Comparison of ENCODE assay signal across 8 cellular contexts in the genomic region with DNA sequence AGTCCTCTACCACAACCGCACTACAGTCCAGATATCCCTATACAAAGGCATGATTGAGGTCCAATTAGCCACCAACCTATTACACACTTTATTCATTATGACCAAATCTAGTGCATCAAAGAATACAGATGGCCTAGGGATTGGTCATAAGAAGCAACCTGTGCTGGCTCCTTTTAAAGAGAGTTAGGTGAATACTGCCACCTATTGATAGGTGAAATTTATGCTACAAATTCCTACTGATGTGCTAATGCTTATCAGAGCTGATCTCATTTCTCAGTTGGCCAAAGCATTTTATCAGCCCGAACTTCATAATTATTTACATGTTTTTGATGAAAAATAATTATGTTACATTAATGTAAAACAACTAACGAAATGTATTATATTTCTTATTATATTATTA.
A peak's percentile ranks its signal among the peaks of the same experiment; 100 is the strongest.
DNase-seq lines count a peak whose midpoint lies in the region; ATAC-seq and TF ChIP-seq lines count a peak whose summit lies in the region.

No MANE protein-coding gene starts in this region.

- no peaks in the 10 kb centered on the region for H3K9me2 ChIP-seq in SU-DHL-6 (replicated peaks; ENCODE audit: insufficient read depth, low read length)

- intact Hi-C loops in heart left ventricle (cut with DNase I): loop anchor here in 3 of 10 donors (5.0 to 10.0 kb wide), 3 partner anchors 192 to 875 kb away; no protein-coding TSS in a partner anchor

- H3K9me3 ChIP-seq in SU-DHL-6 (ENCODE audit: insufficient read depth, low read length) (no peaks in the 10 kb centered on the region), heart left ventricle (no peaks in the 10 kb centered on the region), smooth muscle cell (replicated peaks; ENCODE audit: low read depth) (no peaks in the 10 kb centered on the region)

- peak; percentile 38 for TF ChIP-seq CTCF in NB4 (IDR thresholded peaks at IDR 0.05; ENCODE audit: low read depth, low read length)
- TF ChIP-seq CTCF in SU-DHL-6 (IDR thresholded peaks at IDR 0.05; ENCODE audit: insufficient read depth, low read length, poor library complexity, severe bottlenecking): peak; percentile 24
- peak; percentile 29 to 59 (median 45) for TF ChIP-seq CTCF in heart left ventricle (IDR thresholded peaks at IDR 0.05)
- TF ChIP-seq CTCF in smooth muscle cell (IDR thresholded peaks at IDR 0.05; ENCODE audit: borderline replicate concordance, insufficient read depth, poor library complexity, severe bottlenecking): peak; percentile 58

- H3K79me2 ChIP-seq in SU-DHL-6 (ENCODE audit: insufficient read depth, low read length) (no peaks in the 10 kb centered on the region), smooth muscle cell (ENCODE audit: low read depth) (no peaks in the 10 kb centered on the region)

- DNase-seq in COLO829 (ENCODE audit: low spot score): peak; percentile 49
- peak; percentile 76 for DNase-seq in NB4 (ENCODE audit: low read depth)
- DNase-seq in heart left ventricle: no peak
- no peak for DNase-seq in smooth muscle cell (lab: John Stamatoyannopoulos, UW; ENCODE audit: unreplicated experiment)
- no peak for DNase-seq in activated CD4-positive, alpha-beta T cell treated with anti-CD3 and anti-CD28 coated beads for 4 hours
- no peak for DNase-seq in activated T-cell treated with anti-CD3 and anti-CD28 coated beads, Interleukin-2, amount 50 U/mL, for 1 hour

- H3K9ac ChIP-seq in SU-DHL-6 (ENCODE audit: low read length): no peak overlapping the region
- no peak overlapping the region for H3K9ac ChIP-seq in smooth muscle cell (ENCODE audit: low read depth)

- no peak overlapping the region for H3K27ac ChIP-seq in SU-DHL-6 (ENCODE audit: low read depth, low read length)
- H3K27ac ChIP-seq in heart left ventricle: no peak overlapping the region
- H3K27ac ChIP-seq in smooth muscle cell (ENCODE audit: low read depth): no peak overlapping the region

- TF ChIP-seq POLR2A in NB4 (IDR thresholded peaks at IDR 0.05; ENCODE audit: extremely low read depth, insufficient read length): no peak
- TF ChIP-seq POLR2A in heart left ventricle (IDR thresholded peaks at IDR 0.05): no peak

- no peaks in the 10 kb centered on the region for H3K36me3 ChIP-seq in SU-DHL-6 (ENCODE audit: low read length)
- H3K36me3 ChIP-seq in heart left ventricle: no peaks in the 10 kb centered on the region
- no peaks in the 10 kb centered on the region for H3K36me3 ChIP-seq in smooth muscle cell (ENCODE audit: low read depth)

- H4K20me1 ChIP-seq in SU-DHL-6 (ENCODE audit: low read depth, low read length) (no peaks in the 10 kb centered on the region), smooth muscle cell (ENCODE audit: low read depth) (no peaks in the 10 kb centered on the region)

- ATAC-seq in GM21529 (IDR thresholded peaks at IDR 0.05; ENCODE audit: unreplicated experiment): peak; percentile 58
- peak in 2 of 4 donors; percentile 54 to 63 for ATAC-seq in heart left ventricle

- no peaks in the 10 kb centered on the region for H3F3A ChIP-seq in SU-DHL-6 (ENCODE audit: insufficient read depth)
- H3F3A ChIP-seq in smooth muscle cell (ENCODE audit: low read depth): no peaks in the 10 kb centered on the region

- H3K4me1 ChIP-seq in heart left ventricle (peaks cover 0 to 7% (median 0%) of the 10 kb centered on the region in 12 donors), smooth muscle cell (ENCODE audit: low read depth) (peaks cover 21% of the 10 kb centered on the region)

- H3K27me3 ChIP-seq in SU-DHL-6 (ENCODE audit: low read length) (no peaks in the 10 kb centered on the region), heart left ventricle (peaks cover 0 to 30% (median 0%) of the 10 kb centered on the region in 9 donors), smooth muscle cell (ENCODE audit: low read depth) (peaks cover 41% of the 10 kb centered on the region)

- no peak overlapping the region for H3K4me3 ChIP-seq in NB4 (ENCODE audit: low read depth, low read length)
- H3K4me3 ChIP-seq in SU-DHL-6 (ENCODE audit: insufficient read depth, low read length, poor library complexity, severe bottlenecking): no peak overlapping the region
- H3K4me3 ChIP-seq in heart left ventricle: no peak overlapping the region
- no peak overlapping the region for H3K4me3 ChIP-seq in smooth muscle cell

- H2AFZ ChIP-seq in SU-DHL-6 (ENCODE audit: low read depth, low read length, severe bottlenecking) (no peak overlapping the region), smooth muscle cell (ENCODE audit: low read depth) (no peak overlapping the region)

- no peak overlapping the region for H3K4me2 ChIP-seq in SU-DHL-6 (ENCODE audit: low read depth, low read length, poor library complexity, severe bottlenecking)
- no peak overlapping the region for H3K4me2 ChIP-seq in smooth muscle cell

- whole genome bisulfite sequencing in heart left ventricle, 4 donors: 44 to 55% (median 46%) methylated on average over 3 of the region's 3 CpGs
- 36% methylated on average over 3 of the region's 3 CpGs for WGBS in smooth muscle cell (ENCODE audit: low lambda C conversion rate)

Comparison
In these comparisons a context has a peak if more than half of its experiments do, and no peak if none do; other contexts are left out.
1. DNase-seq: peak in COLO829 (single experiment) and NB4 (single experiment); none in heart left ventricle (0 of 5), smooth muscle cell (single experiment), activated CD4-positive, alpha-beta T cell treated with anti-CD3 and anti-CD28 coated beads for 4 hours (0 of 2) and activated T-cell treated with anti-CD3 and anti-CD28 coated beads, Interleukin-2, amount 50 U/mL, for 1 hour (single experiment).
2. Peak in every context shown above with its lines, with median percentiles within 50 percentile points of each other: CTCF ChIP-seq.